8 cellular contexts compared by ENCODE assay signal in genomic region chr7:132575987-132576722, GRCh38. TPM values are rescaled to one million over a fixed set of nuclear protein-coding genes. Genes with fewer than 3 reads are reported as not detected.
A peak's percentile ranks its signal among the peaks of the same experiment; 100 is the strongest.
DNase-seq lines count a peak whose midpoint lies in the region; ATAC-seq and TF ChIP-seq lines count a peak whose summit lies in the region.

Gene PLXNA4, minus strand, starts transcription at chr7:132576470. Its CDS starts 67,777 bp downstream, at chr7:132508693.

- H3K27me3 ChIP-seq in CD4-positive, alpha-beta T cell (ENCODE audit: control insufficient read depth, insufficient read depth, low read length): peaks cover 80% of the 10 kb centered on the region
- H3K27me3 ChIP-seq in ectodermal cell (ENCODE audit: control insufficient read depth, insufficient read depth, low read length, poor library complexity, severe bottlenecking) (peaks cover 82% of the 10 kb centered on the region), upper lobe of left lung (peaks cover 0 to 35% (median 21%) of the 10 kb centered on the region in 4 donors)

- no peak within 1 kb of the TSS for H3K27ac Mint-ChIP-seq in CD4-positive, alpha-beta T cell

- no peak for TF ChIP-seq EP300 in upper lobe of left lung (IDR thresholded peaks at IDR 0.05)

- peak within 1 kb of the TSS; percentile 60 for H3K4me3 Mint-ChIP-seq in CD4-positive, alpha-beta T cell

- peaks cover 33% of the 10 kb centered on the region for H3K4me1 Mint-ChIP-seq in CD4-positive, alpha-beta T cell (ENCODE audit: low read depth)

- no peak for TF ChIP-seq CTCF in CD4-positive, alpha-beta T cell (IDR thresholded peaks at IDR 0.05)
- TF ChIP-seq CTCF in mucosa of descending colon (IDR thresholded peaks at IDR 0.05) (no peak), upper lobe of left lung (IDR thresholded peaks at IDR 0.05) (no peak)

- no peaks in the 10 kb centered on the region for H3K36me3 ChIP-seq in ectodermal cell (ENCODE audit: control insufficient read depth, insufficient read depth, low read length)
- no peaks in the 10 kb centered on the region for H3K36me3 ChIP-seq in mucosa of descending colon (ENCODE audit: low read depth)
- no peaks in the 10 kb centered on the region for H3K36me3 ChIP-seq in upper lobe of left lung

- no peaks in the 10 kb centered on the region for H3K9me3 Mint-ChIP-seq in CD4-positive, alpha-beta T cell

- H3K4me3 ChIP-seq in ectodermal cell (ENCODE audit: insufficient read depth, low read depth, low read length) (peak within 1 kb of the TSS; percentile 35), mucosa of descending colon (no peak within 1 kb of the TSS), upper lobe of left lung (peak within 1 kb of the TSS; percentile 24 to 53 (median 44))

- DNase-seq in CD4-positive, alpha-beta T cell: no peak
- peak; percentile 13 for DNase-seq in NCI-H128 (lab: John Stamatoyannopoulos, UW; ENCODE audit: unreplicated experiment)
- no peak for DNase-seq in mucosa of descending colon
- peak in 1 of 2 donors; percentile 82 for DNase-seq in upper lobe of left lung
- DNase-seq in HCEC 1CT: no peak
- no peak for DNase-seq in NOMO-1 treated with dmso at 0.1 percent for 144 hours (lab: John Stamatoyannopoulos, UW; ENCODE audit: unreplicated experiment)

- H3K36me3 Mint-ChIP-seq in CD4-positive, alpha-beta T cell (ENCODE audit: low read depth): no peaks in the 10 kb centered on the region

- POLR2A ChIA-PET in CD4-positive, alpha-beta T cell (lab: Charles Lee): no interaction called here

- H3K27me3 Mint-ChIP-seq in CD4-positive, alpha-beta T cell: peaks cover 84% of the 10 kb centered on the region

- WGBS in ectodermal cell, 2 experiments: 1 to 2% methylated on average over 65 of the region's 65 CpGs
- 0 to 1% methylated on average over 7 to 39 of the region's 65 CpGs for WGBS in upper lobe of left lung, 2 donors

- TF ChIP-seq POLR2A in upper lobe of left lung (IDR thresholded peaks at IDR 0.05): no peak

- CTCF ChIA-PET in CD4-positive, alpha-beta T cell (lab: Charles Lee): no interaction called here

- no peaks in the 10 kb centered on the region for H3K9me3 ChIP-seq in CD4-positive, alpha-beta T cell (ENCODE audit: control insufficient read depth, low read length)
- H3K9me3 ChIP-seq in ectodermal cell (ENCODE audit: control insufficient read depth, low read length) (no peaks in the 10 kb centered on the region), mucosa of descending colon (no peaks in the 10 kb centered on the region), upper lobe of left lung (no peaks in the 10 kb centered on the region)

- H3K4me1 ChIP-seq in ectodermal cell (ENCODE audit: control insufficient read depth, insufficient read depth, low read length) (peaks cover 27% of the 10 kb centered on the region), mucosa of descending colon (ENCODE audit: low read depth) (peaks cover 11% of the 10 kb centered on the region), upper lobe of left lung (peaks cover 14 to 29% (median 16%) of the 10 kb centered on the region in 4 donors)

- no peak for ATAC-seq in CD4-positive, alpha-beta T cell (ENCODE audit: poor library complexity)
- ATAC-seq in mucosa of descending colon (peak; percentile 12), upper lobe of left lung (ENCODE audit: low FRiP score in 2 of 2) (peak in 1 of 2 donors; percentile 14), HG03135 (IDR thresholded peaks at IDR 0.05; ENCODE audit: unreplicated experiment) (no peak)

- intact Hi-C loops in CD4-positive, alpha-beta T cell (cut with DNase I, micrococcal nuclease): no loop called here
- intact Hi-C loops in mucosa of descending colon (cut with DNase I, micrococcal nuclease): no loop called here

- H3K27ac ChIP-seq in CD4-positive, alpha-beta T cell (ENCODE audit: low read depth, low read length): no peak within 1 kb of the TSS
- no peak within 1 kb of the TSS for H3K27ac ChIP-seq in ectodermal cell (ENCODE audit: insufficient read depth, low read depth, low read length, poor library complexity, severe bottlenecking)
- no peak within 1 kb of the TSS for H3K27ac ChIP-seq in upper lobe of left lung

RNA-seq across cellular contexts. Expression of gene PLXNA4, which starts in this region (rescaled TPM):
- under 1 TPM; 0.75 to 0.85 TPM for total RNA-seq in CD4-positive, alpha-beta T cell
- polyA plus RNA-seq in ectodermal cell (2013, experiment 1 of 4): 1.2 TPM
- 2.1 TPM for polyA plus RNA-seq in ectodermal cell (2013, experiment 2 of 4)
- 1.0 TPM for polyA plus RNA-seq in ectodermal cell (2013, experiment 3 of 4)
- 1.7 TPM for polyA plus RNA-seq in ectodermal cell (2013, experiment 4 of 4)
- total RNA-seq in mucosa of descending colon: 1 to 10 TPM in 2 of 3 donors, under 1 TPM in 1; 0.78 to 3.5 (median 2.7) TPM
- 1 to 10 TPM; 1.1 to 5.9 (median 2.6) TPM for total RNA-seq in upper lobe of left lung
